ENCODE assay signal across 16 cellular contexts in the genomic region with DNA sequence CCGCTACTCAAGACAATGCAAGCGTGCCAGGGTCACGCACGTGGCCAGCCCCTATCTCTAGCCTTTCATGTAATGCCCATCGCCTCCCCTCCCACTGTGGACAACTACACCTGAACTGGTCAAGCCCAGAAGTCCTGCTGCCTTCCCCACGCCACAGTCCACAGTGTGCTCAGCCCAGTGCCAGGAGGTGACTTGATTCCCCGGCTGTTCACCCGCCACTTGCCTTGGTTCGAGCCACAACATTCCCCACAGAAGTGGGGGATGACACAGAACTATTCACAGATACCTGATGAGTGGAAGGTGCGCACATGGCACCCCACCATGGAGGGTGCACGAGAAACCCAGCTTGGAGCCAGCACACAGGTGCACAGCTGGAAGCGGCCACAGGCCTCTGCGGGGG. TPM values are rescaled to one million over a fixed set of nuclear protein-coding genes. Genes with fewer than 3 reads are reported as not detected.
DNase-seq lines count a peak whose midpoint lies in the region; ATAC-seq, FAIRE-seq and TF ChIP-seq lines count a peak whose summit lies in the region.
"Had no signal": no experiment of that assay in that cellular context is flagged by ENCODE, and none has a peak within 500 bp of the region (broad histone marks: within the 10 kb centered on the region; RNA-seq: fewer than 3 reads in every experiment).

No MANE protein-coding gene starts in this region.

- in situ Hi-C loops in K562 (cut with MboI) = no loop called here

- intact Hi-C loops in left cardiac atrium (cut with DNase I) = no loop called here
- intact Hi-C loops in left ventricle myocardium superior (cut with micrococcal nuclease) = no loop called here
- intact Hi-C loops in K562 (cut with micrococcal nuclease) = no loop called here

- WGBS in K562 (ENCODE audit: insufficient coverage, low coverage, missing lambda C conversion rate) = 86% methylated on average over 8 of the region's 13 CpGs

- peaks cover 2% of the 10 kb centered on the region for H3K27me3 Mint-ChIP-seq in neural crest cell (ENCODE audit: low read depth)
- H3K27me3 Mint-ChIP-seq: CD4-positive, alpha-beta T cell had no signal

- no peak overlapping the region for H2AFZ ChIP-seq in K562 (ENCODE audit: low read depth, low read length)

- H3K9ac ChIP-seq in K562 (ENCODE audit: insufficient read depth in 1 of 2, low read depth in 2 of 2, low read length in 2 of 2) = no peak overlapping the region

- CTCF ChIA-PET in K562 (lab: Yijun Ruan, JAX; ENCODE audit: low intra/inter-chr PET ratio) = no interaction called here

- DNase-seq in left cardiac atrium (peak; percentile 14), left ventricle myocardium superior (no peak), K562 (ENCODE audit: extremely low read depth in 1 of 4, low spot score in 3 of 4) (no peak), neural crest cell (ENCODE audit: low read depth, low spot score) (no peak), left lobe of liver (ENCODE audit: low spot score) (no peak), NCI-H82 treated with DMSO at 0.1 percent for 48 hours (lab: John Stamatoyannopoulos, UW; ENCODE audit: unreplicated experiment) (no peak), AG08396 (ENCODE audit: low spot score) (no peak)
- DNase-seq: BE2C; C1 segment of cervical spinal cord; CD4-positive, alpha-beta T cell; DMS79 treated with DMSO at 0.1 percent for 48 hours; H9 had no signal

- ATAC-seq in left cardiac atrium (no peak), left ventricle myocardium superior (no peak), K562 (no peak), left lobe of liver (no peak)
- ATAC-seq: GM12878 had no signal

- no peak overlapping the region for H3K4me3 ChIP-seq in K562
- H3K4me3 ChIP-seq: GM12878 had no signal

- no peak overlapping the region for H3K4me2 ChIP-seq in K562 (ENCODE audit: insufficient read depth, low read length)

- TF ChIP-seq RAD21 in K562 (CRISPR knock-in tag; conservative IDR thresholded peaks at IDR 0.05 in 1 of 2, IDR thresholded peaks at IDR 0.05 in 1 of 2) = no peak

- peaks cover 33% of the 10 kb centered on the region; the same call in 2 of the 3 replicates for H3K36me3 ChIP-seq in K562 (ENCODE audit: control insufficient read depth, insufficient read depth, low read length)
- H3K36me3 ChIP-seq: BE2C had no signal

- peak overlapping the region; percentile 6 for H3K27ac Mint-ChIP-seq in neural crest cell (ENCODE audit: unreplicated experiment)
- H3K27ac Mint-ChIP-seq: CD4-positive, alpha-beta T cell had no signal

- H3K4me1 ChIP-seq in K562 (replicated peaks in 1 of 2; ENCODE audit: control insufficient read depth in 2 of 2, insufficient read depth in 2 of 2, low read length in 2 of 2) = peaks cover 3 to 20% of the 10 kb centered on the region in 2 experiments; a peak in 4 of 5 replicates

- H3K9me1 ChIP-seq in K562 (ENCODE audit: control insufficient read depth, insufficient read depth, low read length) = no peaks in the 10 kb centered on the region

- no peak overlapping the region for H3K4me3 Mint-ChIP-seq in neural crest cell
- H3K4me3 Mint-ChIP-seq: CD4-positive, alpha-beta T cell had no signal

- no peak for TF ChIP-seq POLR2A in K562 (conservative IDR thresholded peaks at IDR 0.05)

- H4K20me1 ChIP-seq in K562 (replicated peaks; ENCODE audit: control insufficient read depth, insufficient read depth, low read length) = no peaks in the 10 kb centered on the region

- TF ChIP-seq CTCF in K562 (IDR thresholded peaks at IDR 0.05 in 2 of 3, conservative IDR thresholded peaks at IDR 0.05 in 1 of 3; ENCODE audit: insufficient read depth in 2 of 3, low read depth in 1 of 3, low read length in 3 of 3) (no peak), neural crest cell (conservative IDR thresholded peaks at IDR 0.05) (no peak)

- peaks cover 10% of the 10 kb centered on the region for H3K4me1 Mint-ChIP-seq in neural crest cell

- no peaks in the 10 kb centered on the region for H3K9me3 Mint-ChIP-seq in neural crest cell
- H3K9me3 Mint-ChIP-seq: CD4-positive, alpha-beta T cell; IgD-negative memory B cell had no signal

- H3K27me3 ChIP-seq in K562 (ENCODE audit: control insufficient read depth in 2 of 2, insufficient read depth in 2 of 2, low read length in 2 of 2) = no peaks in the 10 kb centered on the region
- H3K27me3 ChIP-seq: BE2C had no signal

- BruUV-seq in K562 (replicated peaks; lab: Mats Ljungman, UMichigan) = no TSS peak

- POLR2A ChIA-PET in K562 (lab: Yijun Ruan, JAX) = interaction anchor here (0.7 kb wide), 1 partner anchor 175 kb away, joined by 4 read pairs; no protein-coding TSS in a partner anchor

- H3K79me2 ChIP-seq in K562 (ENCODE audit: control insufficient read depth, insufficient read depth, low read length) = peaks cover 11% of the 10 kb centered on the region; the same call in 2 of the 3 replicates

- no peaks in the 10 kb centered on the region for H3K9me3 ChIP-seq in K562 (replicated peaks; ENCODE audit: control insufficient read depth, insufficient read depth, low read depth, low read length)
- H3K9me3 ChIP-seq: BE2C had no signal

- TF ChIP-seq EP300 in K562 (IDR thresholded peaks at IDR 0.05; ENCODE audit: low read length) = no peak

- H3K27ac ChIP-seq in K562 (ENCODE audit: extremely low read depth, low read depth, low read length) = no peak overlapping the region

- FAIRE-seq in K562 (lab: Jason Lieb, UNC) = no peak
- FAIRE-seq: GM12878, H1, HTR-8/SVneo had no signal

- no peaks in the 10 kb centered on the region for H3K36me3 Mint-ChIP-seq in neural crest cell (ENCODE audit: low read depth)

RNA-seq across cellular contexts. Expression of a gene that starts 6.8 kb away (rescaled TPM):
- 10 to 100 TPM; 19.3 to 20.4 TPM for total RNA-seq in left cardiac atrium
- 10.0 TPM for total RNA-seq in left ventricle myocardium superior
- 54.8 and 157 TPM in 2 replicates for total RNA-seq in K562 (2011; cell fraction: chromatin; rRNA removed; ENCODE audit: low replicate concordance)
- 105 and 155 TPM in 2 replicates for total RNA-seq in K562 (2011; cell fraction: nucleolus; rRNA removed)
- 55.0 and 81.2 TPM in 2 replicates for total RNA-seq in K562 (2011; cell fraction: nucleoplasm; rRNA removed)
- 52.7 and 81.2 TPM in 2 replicates for total RNA-seq in K562 (2014; rRNA removed)
- total RNA-seq in K562 (2014; rRNA removed; fragmentation: Illumina TruSeq; extraction: Trizol) = 3.1 and 5.5 TPM in 2 replicates
- total RNA-seq in K562 (2015; rRNA removed; fragmentation: Illumina TruSeq; extraction: Trizol) = 32.7 and 36.8 TPM in 2 replicates
- total RNA-seq in K562 (2021) = 70.5 and 81.8 TPM in 2 replicates
- 9.6 and 29.7 TPM in 2 replicates for polyA plus RNA-seq in K562 (2011; rRNA removed)
- polyA plus RNA-seq in K562 (2011; cell fraction: cytosol; rRNA removed) = 21.0 and 26.6 TPM in 2 replicates
- 174 and 259 TPM in 2 replicates for polyA plus RNA-seq in K562 (2011; cell fraction: nucleus; rRNA removed)
- 59.1 and 135 TPM in 2 replicates for polyA plus RNA-seq in K562 (2012)
- 13.5 and 40.2 TPM in 2 replicates for polyA plus RNA-seq in K562 (2014; fragmentation: Illumina TruSeq; extraction: Trizol)
- polyA plus RNA-seq in K562 (2014; fragmentation: Nextera tagmentation; extraction: Ambion mirVana) = 1 to 10 TPM in 1 of 2 experiments, under 1 TPM in 1; 0.30 to 1.7 TPM
- 63.7 and 77.8 TPM in 2 replicates for polyA plus RNA-seq in K562 (2014; rRNA removed)
- 3.6 and 6.7 TPM in 2 replicates for polyA minus RNA-seq in K562 (2011; rRNA and poly(A)+ RNA removed)
- polyA minus RNA-seq in K562 (2011; cell fraction: cytosol; rRNA and poly(A)+ RNA removed) = 13.5 and 33.9 TPM in 2 replicates
- polyA minus RNA-seq in K562 (2011; cell fraction: nucleus; rRNA and poly(A)+ RNA removed) = 26.9 and 53.0 TPM in 2 replicates
- total RNA-seq in neural crest cell = 10.2 and 10.7 TPM in 2 replicates
- 8.1 TPM for total RNA-seq in left lobe of liver

RNA-seq across cellular contexts. Expression of a gene that starts 14.8 kb away (rescaled TPM):
- 1 to 10 TPM; 3.7 to 3.8 TPM for total RNA-seq in left cardiac atrium
- total RNA-seq in left ventricle myocardium superior = 3.3 TPM
- total RNA-seq in K562 (2011; cell fraction: chromatin; rRNA removed; ENCODE audit: low replicate concordance) = not detected in 2 replicates
- total RNA-seq in K562 (2011; cell fraction: nucleolus; rRNA removed) = not detected in 2 replicates
- not detected in 2 replicates for total RNA-seq in K562 (2011; cell fraction: nucleoplasm; rRNA removed)
- total RNA-seq in K562 (2014; rRNA removed) = not detected in 2 replicates
- not detected in 2 replicates for total RNA-seq in K562 (2014; rRNA removed; fragmentation: Illumina TruSeq; extraction: Trizol)
- not detected in 2 replicates for total RNA-seq in K562 (2015; rRNA removed; fragmentation: Illumina TruSeq; extraction: Trizol)
- not detected in 2 replicates for total RNA-seq in K562 (2021)
- polyA plus RNA-seq in K562 (2011; rRNA removed) = not detected in 2 replicates
- not detected in 2 replicates for polyA plus RNA-seq in K562 (2011; cell fraction: cytosol; rRNA removed)
- not detected in 2 replicates for polyA plus RNA-seq in K562 (2011; cell fraction: nucleus; rRNA removed)
- 0.56 and 0.65 TPM in 2 replicates for polyA plus RNA-seq in K562 (2012)
- not detected in 2 replicates for polyA plus RNA-seq in K562 (2014; fragmentation: Illumina TruSeq; extraction: Trizol)
- not detected for polyA plus RNA-seq in K562 (2014; fragmentation: Nextera tagmentation; extraction: Ambion mirVana)
- polyA plus RNA-seq in K562 (2014; rRNA removed) = not detected in 2 replicates
- polyA minus RNA-seq in K562 (2011; rRNA and poly(A)+ RNA removed) = not detected in 2 replicates
- polyA minus RNA-seq in K562 (2011; cell fraction: cytosol; rRNA and poly(A)+ RNA removed) = not detected in 2 replicates
- not detected in 2 replicates for polyA minus RNA-seq in K562 (2011; cell fraction: nucleus; rRNA and poly(A)+ RNA removed)
- total RNA-seq in neural crest cell = not detected in 2 replicates
- total RNA-seq in left lobe of liver = not detected
- total RNA-seq: CD4-positive, alpha-beta T cell; GM12878; H1; H9 had no signal
- polyA plus RNA-seq: IgD-negative memory B cell had no signal

RNA-seq across cellular contexts. Expression of a gene that starts 15.6 kb away (rescaled TPM):
- total RNA-seq in left cardiac atrium = 10 to 100 TPM; 67.4 to 81.4 TPM
- 72.2 TPM for total RNA-seq in left ventricle myocardium superior
- total RNA-seq in K562 (2011; cell fraction: chromatin; rRNA removed; ENCODE audit: low replicate concordance) = 126 and 302 TPM in 2 replicates
- total RNA-seq in K562 (2011; cell fraction: nucleolus; rRNA removed) = 207 and 213 TPM in 2 replicates
- 179 and 187 TPM in 2 replicates for total RNA-seq in K562 (2011; cell fraction: nucleoplasm; rRNA removed)
- 152 and 196 TPM in 2 replicates for total RNA-seq in K562 (2014; rRNA removed)
- 101 and 103 TPM in 2 replicates for total RNA-seq in K562 (2014; rRNA removed; fragmentation: Illumina TruSeq; extraction: Trizol)
- 134 and 146 TPM in 2 replicates for total RNA-seq in K562 (2015; rRNA removed; fragmentation: Illumina TruSeq; extraction: Trizol)
- total RNA-seq in K562 (2021) = 226 and 231 TPM in 2 replicates
- polyA plus RNA-seq in K562 (2011; rRNA removed) = 105 and 117 TPM in 2 replicates
- polyA plus RNA-seq in K562 (2011; cell fraction: cytosol; rRNA removed) = 174 and 276 TPM in 2 replicates
- 211 and 324 TPM in 2 replicates for polyA plus RNA-seq in K562 (2011; cell fraction: nucleus; rRNA removed)
- polyA plus RNA-seq in K562 (2012) = 177 and 213 TPM in 2 replicates
- 192 and 229 TPM in 2 replicates for polyA plus RNA-seq in K562 (2014; fragmentation: Illumina TruSeq; extraction: Trizol)
- 10 to 100 TPM; 11.1 to 26.5 TPM for polyA plus RNA-seq in K562 (2014; fragmentation: Nextera tagmentation; extraction: Ambion mirVana)
- polyA plus RNA-seq in K562 (2014; rRNA removed) = 250 and 277 TPM in 2 replicates
- polyA minus RNA-seq in K562 (2011; rRNA and poly(A)+ RNA removed) = 45.9 and 88.5 TPM in 2 replicates
- 72.1 and 79.8 TPM in 2 replicates for polyA minus RNA-seq in K562 (2011; cell fraction: cytosol; rRNA and poly(A)+ RNA removed)
- 70.5 and 80.1 TPM in 2 replicates for polyA minus RNA-seq in K562 (2011; cell fraction: nucleus; rRNA and poly(A)+ RNA removed)
- total RNA-seq in neural crest cell = 116 and 124 TPM in 2 replicates
- total RNA-seq in left lobe of liver = 38.0 TPM

RNA-seq across cellular contexts. Expression of a gene that starts 25.2 kb away (rescaled TPM):
- total RNA-seq in left cardiac atrium (10 to 100 TPM; 14.7 to 14.8 TPM), left ventricle myocardium superior (8.9 TPM), K562 (2014; rRNA removed) (8.4 and 9.5 TPM in 2 replicates), K562 (2014; rRNA removed; fragmentation: Illumina TruSeq; extraction: Trizol) (2.7 and 4.0 TPM in 2 replicates), K562 (2015; rRNA removed; fragmentation: Illumina TruSeq; extraction: Trizol) (12.3 and 13.4 TPM in 2 replicates), K562 (2021) (9.6 and 14.8 TPM in 2 replicates), neural crest cell (11.4 and 11.8 TPM in 2 replicates), left lobe of liver (5.5 TPM)
- 14.9 and 45.4 TPM in 2 replicates for total RNA-seq in K562 (2011; cell fraction: chromatin; rRNA removed; ENCODE audit: low replicate concordance)
- total RNA-seq in K562 (2011; cell fraction: nucleolus; rRNA removed) = 31.0 and 32.8 TPM in 2 replicates
- 15.7 and 24.1 TPM in 2 replicates for total RNA-seq in K562 (2011; cell fraction: nucleoplasm; rRNA removed)
- polyA plus RNA-seq in K562 (2011; rRNA removed) (12.7 and 16.4 TPM in 2 replicates), K562 (2014; fragmentation: Illumina TruSeq; extraction: Trizol) (5.6 and 7.3 TPM in 2 replicates), K562 (2014; fragmentation: Nextera tagmentation; extraction: Ambion mirVana) (under 1 TPM in 1 of 2 experiments, not detected in 1; 0.07 TPM), K562 (2014; rRNA removed) (11.1 and 11.6 TPM in 2 replicates)
- polyA plus RNA-seq in K562 (2011; cell fraction: cytosol; rRNA removed) = 21.2 and 25.6 TPM in 2 replicates
- 48.7 and 48.8 TPM in 2 replicates for polyA plus RNA-seq in K562 (2011; cell fraction: nucleus; rRNA removed)
- polyA plus RNA-seq in K562 (2012) = 24.3 and 60.0 TPM in 2 replicates
- polyA minus RNA-seq in K562 (2011; rRNA and poly(A)+ RNA removed) = 5.5 and 12.0 TPM in 2 replicates
- polyA minus RNA-seq in K562 (2011; cell fraction: cytosol; rRNA and poly(A)+ RNA removed) = 7.0 and 13.6 TPM in 2 replicates
- polyA minus RNA-seq in K562 (2011; cell fraction: nucleus; rRNA and poly(A)+ RNA removed) = 9.8 and 16.1 TPM in 2 replicates

RNA-seq across cellular contexts. Expression of a gene that starts 33.3 kb away (rescaled TPM):
- total RNA-seq in left cardiac atrium (1 to 10 TPM; 4.3 to 9.2 TPM), left ventricle myocardium superior (4.8 TPM), K562 (2014; rRNA removed) (0.09 and 0.24 TPM in 2 replicates), K562 (2014; rRNA removed; fragmentation: Illumina TruSeq; extraction: Trizol) (0.10 and 0.40 TPM in 2 replicates), K562 (2015; rRNA removed; fragmentation: Illumina TruSeq; extraction: Trizol) (0.11 and 0.36 TPM in 2 replicates), K562 (2021) (0.29 and 0.86 TPM in 2 replicates), neural crest cell (133 and 137 TPM in 2 replicates), left lobe of liver (0.88 TPM)
- 1.9 and 4.7 TPM in 2 replicates for total RNA-seq in K562 (2011; cell fraction: chromatin; rRNA removed; ENCODE audit: low replicate concordance)
- 1.1 and 2.7 TPM in 2 replicates for total RNA-seq in K562 (2011; cell fraction: nucleolus; rRNA removed)
- 1.5 and 1.8 TPM in 2 replicates for total RNA-seq in K562 (2011; cell fraction: nucleoplasm; rRNA removed)
- polyA plus RNA-seq in K562 (2011; rRNA removed) (0.15 and 0.61 TPM in 2 replicates), K562 (2014; fragmentation: Illumina TruSeq; extraction: Trizol) (0.16 and 0.21 TPM in 2 replicates), K562 (2014; fragmentation: Nextera tagmentation; extraction: Ambion mirVana) (not detected), K562 (2014; rRNA removed) (0.62 TPM in 1 of 2 replicates, not detected in the other)
- 0.10 and 0.19 TPM in 2 replicates for polyA plus RNA-seq in K562 (2011; cell fraction: cytosol; rRNA removed)
- 1.4 and 1.7 TPM in 2 replicates for polyA plus RNA-seq in K562 (2011; cell fraction: nucleus; rRNA removed)
- 0.29 and 2.2 TPM in 2 replicates for polyA plus RNA-seq in K562 (2012)
- 0.18 and 0.21 TPM in 2 replicates for polyA minus RNA-seq in K562 (2011; rRNA and poly(A)+ RNA removed)
- polyA minus RNA-seq in K562 (2011; cell fraction: cytosol; rRNA and poly(A)+ RNA removed) = 3.5 TPM in 1 of 2 replicates, not detected in the other
- 0.44 and 1.1 TPM in 2 replicates for polyA minus RNA-seq in K562 (2011; cell fraction: nucleus; rRNA and poly(A)+ RNA removed)
